Comparison of ENCODE assay signal across 9 cellular contexts in the genomic region with DNA sequence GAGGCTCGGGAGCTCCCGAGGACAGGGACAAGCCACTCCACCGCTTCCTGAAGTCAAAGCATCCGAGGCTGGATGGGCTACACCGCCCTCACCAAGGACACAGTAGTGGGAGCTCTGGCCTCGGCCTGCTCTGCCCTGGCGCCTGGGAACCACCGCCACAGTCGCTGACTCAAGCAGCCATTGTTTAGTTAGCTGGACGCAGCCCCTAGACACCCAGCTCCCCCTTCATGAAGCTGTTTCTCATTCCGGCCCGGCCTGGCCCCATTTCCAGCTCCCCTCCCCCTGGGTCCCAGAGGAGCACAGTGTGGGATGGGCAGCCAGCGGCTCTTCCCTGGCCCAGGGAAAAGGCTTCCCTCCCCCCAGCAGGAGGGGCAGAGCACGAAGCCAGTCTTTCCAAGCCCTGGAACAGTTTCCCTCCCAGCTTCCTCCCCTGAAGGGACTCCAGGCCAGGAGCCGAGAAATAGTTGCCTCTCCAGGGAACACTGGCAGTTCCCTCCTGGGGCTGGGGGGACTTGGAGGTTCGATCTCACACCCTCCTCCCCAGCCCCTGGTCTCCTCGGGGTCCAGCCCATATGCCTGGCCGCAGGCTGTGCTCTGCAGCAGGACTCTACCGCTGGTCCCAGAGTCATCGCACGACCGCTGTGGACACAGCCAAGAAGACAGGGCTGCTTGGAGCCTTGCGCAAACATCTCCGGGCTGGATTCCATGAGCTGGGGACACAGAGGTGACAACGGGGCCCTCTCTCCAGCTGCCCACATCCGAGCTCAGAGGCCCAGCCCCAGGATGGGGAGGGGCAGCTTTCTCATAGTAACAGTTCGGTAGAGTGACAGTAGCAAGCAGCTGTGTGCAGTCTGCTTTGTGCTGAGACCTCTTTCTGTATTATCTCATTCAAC. TPM values are rescaled to one million over a fixed set of nuclear protein-coding genes. Genes with fewer than 3 reads are reported as not detected.
A peak's percentile ranks its signal among the peaks of the same experiment; 100 is the strongest.
DNase-seq lines count a peak whose midpoint lies in the region; ATAC-seq, FAIRE-seq and TF ChIP-seq lines count a peak whose summit lies in the region.
"Had no signal": no experiment of that assay in that cellular context is flagged by ENCODE, and none has a peak within 500 bp of the region (broad histone marks: within the 10 kb centered on the region; RNA-seq: fewer than 3 reads in every experiment).

No MANE protein-coding gene starts in this region.

- no peak overlapping the region for H2BK20ac ChIP-seq in H1 (ENCODE audit: low read length)

- H2BK5ac ChIP-seq in H1 (ENCODE audit: low read depth, low read length) (peak overlapping the region; percentile 28; the same call in 1 of the 2 replicates), mesendoderm (ENCODE audit: low read length) (peak overlapping the region; percentile 51)

- H3K4ac ChIP-seq in H1 (replicated peaks; ENCODE audit: insufficient read length, low read depth, low read length) (no peak overlapping the region), mesendoderm (ENCODE audit: low read depth, low read length) (peak overlapping the region; percentile 22)

- H3K9ac ChIP-seq in H1 (replicated peaks in 1 of 4; ENCODE audit: extremely low read depth in 1 of 4, low read depth in 3 of 4, low read length in 3 of 4) (no peak overlapping the region; a peak in 2 of 7 replicates), mesendoderm (ENCODE audit: low read length) (peak overlapping the region; percentile 58)

- no peak for TF ChIP-seq POLR2A in H1 (IDR thresholded peaks at IDR 0.05; ENCODE audit: control extremely low read depth in 1 of 2, low read depth in 2 of 2, low read length in 2 of 2)

- POLR2A ChIA-PET in CD8-positive, alpha-beta memory T cell (lab: Charles Lee) = interaction anchor here (1.3 to 2.8 kb wide), 3 partner anchors 9 to 29 kb away, joined by 5 to 11 read pairs (median 6); no protein-coding TSS in a partner anchor
- POLR2A ChIA-PET in H1 (lab: Charles Lee; ENCODE audit: partially characterized antibody) (interaction anchor here (0.7 to 2.7 kb wide), 4 partner anchors 11 to 788 kb away, joined by 3 to 17 read pairs (median 7); a partner anchor contains a TSS), GM10248 (lab: Yijun Ruan, JAX) (interaction anchor here (0.5 kb wide), 1 partner anchor 31 kb away, joined by 3 read pairs; no protein-coding TSS in a partner anchor)

- TF ChIP-seq CTCF in H1 (IDR thresholded peaks at IDR 0.05; ENCODE audit: control extremely low read depth in 1 of 3, insufficient read depth in 1 of 3, low read depth in 1 of 3, low read length in 3 of 3) = no peak
- TF ChIP-seq CTCF in GM10248 (IDR thresholded peaks at IDR 0.05; ENCODE audit: control extremely low read depth, extremely low read depth, low read depth, missing control alignments) = no peak

- H3K23ac ChIP-seq in H1 (ENCODE audit: insufficient read length) (no peak overlapping the region), mesendoderm (ENCODE audit: low read length) (no peak overlapping the region)

- H3K27me3 Mint-ChIP-seq in CD8-positive, alpha-beta memory T cell = peaks cover 0 to 9% of the 10 kb centered on the region in 2 donors

- H3K36me3 Mint-ChIP-seq in CD8-positive, alpha-beta memory T cell = no peaks in the 10 kb centered on the region

- no peak for FAIRE-seq in H1 (lab: Jason Lieb, UNC)

- H2AFZ ChIP-seq in H1 (ENCODE audit: low read length) = no peak overlapping the region

- peak overlapping the region; percentile 4; the same call in 1 of the 2 replicates for H2BK15ac ChIP-seq in H1 (ENCODE audit: low read length)
- H2BK15ac ChIP-seq in mesendoderm (replicated peaks; ENCODE audit: low read depth) = no peak overlapping the region

- H3K9me3 Mint-ChIP-seq in CD8-positive, alpha-beta memory T cell = no peaks in the 10 kb centered on the region

- TF ChIP-seq RAD21 in H1 (IDR thresholded peaks at IDR 0.05 in 1 of 2, conservative IDR thresholded peaks at IDR 0.05 in 1 of 2; ENCODE audit: low read depth in 2 of 2, low read length in 2 of 2) = no peak

- H3K4me2 ChIP-seq in H1 (ENCODE audit: insufficient read depth in 1 of 2, low read depth in 2 of 2, low read length in 2 of 2) (no peak overlapping the region), mesendoderm (ENCODE audit: low read length) (no peak overlapping the region)

- no peak for DNase-seq in CD8-positive, alpha-beta memory T cell
- DNase-seq in NCI-H1092 (lab: John Stamatoyannopoulos, UW) = peak; percentile 23
- DNase-seq in H1 (ENCODE audit: low read depth in 1 of 2, low spot score in 2 of 2) = no peak
- DNase-seq in mesendoderm = peak; percentile 79
- no peak for DNase-seq in NCI-H2227 (lab: John Stamatoyannopoulos, UW; ENCODE audit: unreplicated experiment)
- DNase-seq in GM10248 (ENCODE audit: extremely low spot score) = no peak

- no peaks in the 10 kb centered on the region; the same call in 1 of the 2 replicates for H3K23me2 ChIP-seq in H1 (ENCODE audit: low read depth, low read length)

- H4K5ac ChIP-seq in H1 (ENCODE audit: insufficient read length, low read depth, low read length) (no peak overlapping the region), mesendoderm (ENCODE audit: low read length) (no peak overlapping the region)

- H3K79me1 ChIP-seq in H1 (ENCODE audit: low read depth, low read length) = peaks cover 6% of the 10 kb centered on the region
- peaks cover 21% of the 10 kb centered on the region for H3K79me1 ChIP-seq in mesendoderm (ENCODE audit: low read length)

- H3K18ac ChIP-seq in H1 (ENCODE audit: extremely low read depth, low read length) (peak overlapping the region; percentile 66), mesendoderm (ENCODE audit: low read length) (peak overlapping the region; percentile 53)

- no peak overlapping the region for H3K14ac ChIP-seq in H1 (ENCODE audit: insufficient read length)

- H3K79me2 ChIP-seq in H1 (ENCODE audit: control insufficient read depth in 1 of 2, insufficient read depth in 2 of 2, low read length in 2 of 2) (peaks cover 0 to 21% of the 10 kb centered on the region in 2 experiments; a peak in 2 of 4 replicates), mesendoderm (ENCODE audit: control insufficient read depth, insufficient read depth, low read length) (peaks cover 72% of the 10 kb centered on the region)

- peak overlapping the region in 6 of 8 donors; percentile 6 to 88 (median 62) for H3K27ac Mint-ChIP-seq in CD8-positive, alpha-beta memory T cell

- H2BK120ac ChIP-seq in H1 (replicated peaks; ENCODE audit: low read depth, low read length) = no peak overlapping the region
- H2BK120ac ChIP-seq in mesendoderm (ENCODE audit: low read depth, low read length) = peak overlapping the region; percentile 16

- no peaks in the 10 kb centered on the region for H4K20me1 ChIP-seq in H1 (replicated peaks in 1 of 2; ENCODE audit: control insufficient read depth in 1 of 2, insufficient read depth in 2 of 2, low read length in 2 of 2)

- peak overlapping the region in 4 of 7 donors; percentile 3 to 49 (median 46) for H3K4me3 Mint-ChIP-seq in CD8-positive, alpha-beta memory T cell

- H3K27ac ChIP-seq in CD8-positive, alpha-beta memory T cell (ENCODE audit: low read depth, low read length) = peak overlapping the region; percentile 2
- no peak overlapping the region for H3K27ac ChIP-seq in H1 (ENCODE audit: low read depth, low read length)
- peak overlapping the region; percentile 74 for H3K27ac ChIP-seq in mesendoderm (ENCODE audit: low read depth, low read length)
- peak overlapping the region; percentile 83 for H3K27ac ChIP-seq in urinary bladder (ENCODE audit: low read depth)

- TF ChIP-seq EP300 in H1 (IDR thresholded peaks at IDR 0.05; ENCODE audit: borderline replicate concordance in 1 of 2, low read depth in 2 of 2, low read length in 2 of 2) = no peak

- H2AK5ac ChIP-seq in H1 (ENCODE audit: low read depth, low read length) (no peak overlapping the region; the same call in 1 of the 2 replicates), mesendoderm (ENCODE audit: low read length) (peak overlapping the region; percentile 54)

- H3K36me3 ChIP-seq in CD8-positive, alpha-beta memory T cell (ENCODE audit: insufficient read depth, low read length) = no peaks in the 10 kb centered on the region
- no peaks in the 10 kb centered on the region for H3K36me3 ChIP-seq in H1 (ENCODE audit: control insufficient read depth in 2 of 4, insufficient read depth in 4 of 4, low read length in 3 of 4)
- H3K36me3 ChIP-seq in mesendoderm (ENCODE audit: control insufficient read depth, insufficient read depth, low read length) = no peaks in the 10 kb centered on the region
- no peaks in the 10 kb centered on the region for H3K36me3 ChIP-seq in urinary bladder (ENCODE audit: insufficient read depth)

- no peak overlapping the region for H3K56ac ChIP-seq in H1 (replicated peaks; ENCODE audit: insufficient read length, low read depth, low read length)
- peak overlapping the region; percentile 76 for H3K56ac ChIP-seq in mesendoderm (ENCODE audit: low read length)

- WGBS in H1 (ENCODE audit: extremely low coverage in 1 of 2, insufficient coverage in 1 of 2, insufficient read length in 1 of 2, insufficient replicate concordance in 2 of 2, low coverage in 1 of 2, low lambda C conversion rate in 2 of 2, missing lambda C conversion rate in 1 of 2), 2 experiments = 75% methylated on average over 27 of the region's 27 CpGs; no CpG with 5 or more reads in 1 of the 2 experiments
- no CpG with 5 or more reads among the region's 27 CpGs for WGBS in mesendoderm (ENCODE audit: extremely low coverage, insufficient coverage, low lambda C conversion rate)
- WGBS in urinary bladder = 23% methylated on average over 27 of the region's 27 CpGs

- H3K4me1 Mint-ChIP-seq in CD8-positive, alpha-beta memory T cell = peaks cover 58 to 80% (median 66%) of the 10 kb centered on the region in 3 donors

- no peak overlapping the region for H4K91ac ChIP-seq in H1 (replicated peaks; ENCODE audit: insufficient read length, low read length)

- H2BK12ac ChIP-seq in H1 (ENCODE audit: low read depth, low read length) = peak overlapping the region; percentile 60; the same call in 1 of the 2 replicates

- no peaks in the 10 kb centered on the region for H3K27me3 ChIP-seq in CD8-positive, alpha-beta memory T cell (ENCODE audit: insufficient read depth, low read length, poor library complexity, severe bottlenecking)
- H3K27me3 ChIP-seq in H1 (replicated peaks in 1 of 4; ENCODE audit: control insufficient read depth in 3 of 4, extremely low read depth in 1 of 4, insufficient read depth in 3 of 4, low read length in 3 of 4) (no peaks in the 10 kb centered on the region), mesendoderm (ENCODE audit: insufficient read depth, low read length, poor library complexity) (no peaks in the 10 kb centered on the region)

- peaks cover 25% of the 10 kb centered on the region for H3K4me1 ChIP-seq in CD8-positive, alpha-beta memory T cell (ENCODE audit: insufficient read depth, low read length)
- H3K4me1 ChIP-seq in H1 (replicated peaks in 1 of 4; ENCODE audit: control insufficient read depth in 3 of 4, insufficient read depth in 4 of 4, low read length in 3 of 4) (peaks cover 18 to 63% (median 56%) of the 10 kb centered on the region in 4 experiments), mesendoderm (ENCODE audit: control insufficient read depth, low read depth, low read length) (peaks cover 37% of the 10 kb centered on the region), urinary bladder (ENCODE audit: insufficient read depth) (peaks cover 1% of the 10 kb centered on the region)

- no peak for ATAC-seq in GM18858 (IDR thresholded peaks at IDR 0.05; ENCODE audit: unreplicated experiment)

- no peak overlapping the region for H3K4me3 ChIP-seq in CD8-positive, alpha-beta memory T cell (ENCODE audit: low read length)
- H3K4me3 ChIP-seq in H1 (ENCODE audit: extremely low read depth in 1 of 4, insufficient read depth in 2 of 4, low read depth in 3 of 4, low read length in 4 of 4) (no peak overlapping the region), mesendoderm (ENCODE audit: low read length) (no peak overlapping the region), urinary bladder (ENCODE audit: low read depth, low read length) (no peak overlapping the region)

- H3K9me3 ChIP-seq in CD8-positive, alpha-beta memory T cell (ENCODE audit: low read length) = no peaks in the 10 kb centered on the region
- no peaks in the 10 kb centered on the region for H3K9me3 ChIP-seq in H1 (ENCODE audit: insufficient read depth in 2 of 2, low read depth in 1 of 2, low read length in 1 of 2)

- CTCF ChIA-PET in CD8-positive, alpha-beta memory T cell (lab: Charles Lee) = interaction anchor here (1.1 to 3.6 kb wide), 4 partner anchors 9 to 106 kb away, joined by 3 to 19 read pairs (median 8); a partner anchor contains a TSS
- CTCF ChIA-PET in H1 (lab: Charles Lee; ENCODE audit: partially characterized antibody) (interaction anchor here (0.6 to 1.9 kb wide), 14 partner anchors 9 to 345 kb away, joined by 3 to 9 read pairs (median 4); a partner anchor contains a TSS), GM10248 (lab: Yijun Ruan, JAX) (interaction anchor here (1.0 to 1.6 kb wide), 2 partner anchors 31 to 106 kb away, joined by 3 to 4 read pairs; no protein-coding TSS in a partner anchor)

- H4K8ac ChIP-seq in H1 (ENCODE audit: extremely low read depth, insufficient read depth, low read length) = 0 out of 2 replicates have a peak overlapping the region, but pooled peaks have one; percentile 37
- H4K8ac ChIP-seq in mesendoderm (ENCODE audit: low read depth, low read length) = no peak overlapping the region

RNA-seq across cellular contexts. Expression of a gene that starts 10.0 kb away (rescaled TPM):
- total RNA-seq in CD8-positive, alpha-beta memory T cell = 10 to 100 TPM; 12.1 to 15.2 TPM
- 17.3 TPM for polyA plus RNA-seq in CD8-positive, alpha-beta memory T cell
- total RNA-seq in H1 (2021; fragmentation: NEBNext Ultra II Directional; extraction: Animal tissue kit (Norgen Biotek cat#: 25700)) = 60.2 and 66.4 TPM in 2 replicates
- polyA plus RNA-seq in H1 (2011; rRNA removed) (17.7 and 21.7 TPM in 2 replicates), urinary bladder (70.3 TPM)
- 18.6 TPM for polyA plus RNA-seq in H1 (2011; cell fraction: cytosol; rRNA removed)
- 82.4 TPM for polyA plus RNA-seq in H1 (2011; cell fraction: nucleus; rRNA removed)
- 31.8 to 69.1 TPM (median 54.8 TPM) in 4 replicates for polyA plus RNA-seq in H1 (2012, experiment 1 of 2)
- 41.9 TPM for polyA plus RNA-seq in H1 (2012, experiment 2 of 2)
- polyA plus RNA-seq in H1 (2013, experiment 1 of 2) = 103 TPM
- polyA plus RNA-seq in H1 (2013, experiment 2 of 2) = 99.8 TPM
- 28.1 and 28.5 TPM in 2 replicates for polyA minus RNA-seq in H1 (2011; rRNA and poly(A)+ RNA removed)
- 23.0 TPM for polyA minus RNA-seq in H1 (2011; cell fraction: cytosol; rRNA and poly(A)+ RNA removed)
- 22.9 TPM for polyA minus RNA-seq in H1 (2011; cell fraction: nucleus; rRNA and poly(A)+ RNA removed)
- 94.2 TPM for polyA plus RNA-seq in mesendoderm (2013, experiment 1 of 2)
- 90.0 TPM for polyA plus RNA-seq in mesendoderm (2013, experiment 2 of 2)
- 126 TPM for total RNA-seq in urinary bladder

RNA-seq across cellular contexts. Expression of a gene that starts 53.5 kb away (rescaled TPM):
- total RNA-seq in CD8-positive, alpha-beta memory T cell = not detected
- not detected for polyA plus RNA-seq in CD8-positive, alpha-beta memory T cell
- not detected in 2 replicates for total RNA-seq in H1 (2021; fragmentation: NEBNext Ultra II Directional; extraction: Animal tissue kit (Norgen Biotek cat#: 25700))
- polyA plus RNA-seq in H1 (2011; rRNA removed) (not detected in 2 replicates), urinary bladder (not detected)
- polyA plus RNA-seq in H1 (2011; cell fraction: cytosol; rRNA removed) = not detected
- polyA plus RNA-seq in H1 (2011; cell fraction: nucleus; rRNA removed) = not detected
- polyA plus RNA-seq in H1 (2012, experiment 1 of 2) = not detected in 4 replicates
- not detected for polyA plus RNA-seq in H1 (2012, experiment 2 of 2)
- not detected for polyA plus RNA-seq in H1 (2013, experiment 1 of 2)
- polyA plus RNA-seq in H1 (2013, experiment 2 of 2) = not detected
- not detected in 2 replicates for polyA minus RNA-seq in H1 (2011; rRNA and poly(A)+ RNA removed)
- not detected for polyA minus RNA-seq in H1 (2011; cell fraction: cytosol; rRNA and poly(A)+ RNA removed)
- not detected for polyA minus RNA-seq in H1 (2011; cell fraction: nucleus; rRNA and poly(A)+ RNA removed)
- 0.06 TPM for polyA plus RNA-seq in mesendoderm (2013, experiment 1 of 2)
- 0.15 TPM for polyA plus RNA-seq in mesendoderm (2013, experiment 2 of 2)
- total RNA-seq in urinary bladder = not detected
- total RNA-seq: epithelial cell of proximal tubule had no signal

Comparison
In these comparisons a context has a peak if more than half of its experiments do, and no peak if none do; other contexts are left out.
1. DNase-seq: peak in NCI-H1092 (single experiment) and mesendoderm (single experiment); none in CD8-positive, alpha-beta memory T cell (0 of 5), H1 (0 of 2), NCI-H2227 (single experiment) and GM10248 (single experiment).